16 cellular contexts compared by ENCODE assay signal in genomic region chr2:38615237-38615636, GRCh38. TPM values are rescaled to one million over a fixed set of nuclear protein-coding genes. Genes with fewer than 3 reads are reported as not detected.
DNase-seq lines count a peak whose midpoint lies in the region; ATAC-seq, FAIRE-seq and TF ChIP-seq lines count a peak whose summit lies in the region.
"Had no signal": no experiment of that assay in that cellular context is flagged by ENCODE, and none has a peak within 500 bp of the region (broad histone marks: within the 10 kb centered on the region; RNA-seq: fewer than 3 reads in every experiment).

No MANE protein-coding gene starts in this region.

- no peak for ATAC-seq in GM19467 (IDR thresholded peaks at IDR 0.05; ENCODE audit: unreplicated experiment)
- ATAC-seq: naive thymus-derived CD4-positive, alpha-beta T cell had no signal

- no peak for TF ChIP-seq POLR2A in GM12892 (IDR thresholded peaks at IDR 0.05; ENCODE audit: low read depth, low read length)

- FAIRE-seq in A204.1 (lab: Jason Lieb, UNC) (peak; percentile 41), GM12892 (lab: Jason Lieb, UNC) (no peak), urothelium cell line (lab: Jason Lieb, UNC) (no peak)
- FAIRE-seq: colon had no signal

- DNase-seq in EL: peak; percentile 26
- peak; percentile 15 for DNase-seq in RPMI7951 (ENCODE audit: low read depth)
- DNase-seq in fibroblast of gingiva (ENCODE audit: low read depth): peak; percentile 40
- no peak for DNase-seq in NCI-H526 (lab: John Stamatoyannopoulos, UW)
- DNase-seq in GM12892 (ENCODE audit: insufficient read length): no peak
- no peak for DNase-seq in urothelium cell line (ENCODE audit: low spot score)
- DNase-seq: GOT3; KBM-7; naive thymus-derived CD4-positive, alpha-beta T cell; NCI-H1436 treated with DMSO at 0.1 percent for 48 hours; NCI-H510A treated with DMSO at 0.1 percent for 48 hours; stimulated activated CD4-positive, alpha-beta T cell treated with anti-CD3 and anti-CD28 coated beads, Interleukin-4, amount 100 ng/mL, for 1 hour; T-helper 9 cell had no signal

RNA-seq across cellular contexts. Expression of gene HNRNPLL, which starts 12.5 kb away (rescaled TPM):
- total RNA-seq in RPMI7951 (2014; rRNA removed; shearing (Covaris generic)): 61.8 and 83.1 TPM in 2 replicates
- 24.0 TPM for polyA plus RNA-seq in GM12892 (2012; ENCODE audit: missing spikeins)

RNA-seq across cellular contexts. Expression of gene GALM, which starts 50.7 kb away (rescaled TPM):
- 47.0 and 48.5 TPM in 2 replicates for total RNA-seq in RPMI7951 (2014; rRNA removed; shearing (Covaris generic))
- polyA plus RNA-seq in GM12892 (2012; ENCODE audit: missing spikeins): 12.1 TPM

Comparison
In these comparisons a context has a peak if more than half of its experiments do, and no peak if none do; other contexts are left out.
1. DNase-seq: peak in EL (single experiment), RPMI7951 (single experiment) and fibroblast of gingiva (single experiment); none in NCI-H526 (0 of 2), GM12892 (single experiment) and urothelium cell line (single experiment).